ENCODE assay signal across 9 cellular contexts in the genomic region with DNA sequence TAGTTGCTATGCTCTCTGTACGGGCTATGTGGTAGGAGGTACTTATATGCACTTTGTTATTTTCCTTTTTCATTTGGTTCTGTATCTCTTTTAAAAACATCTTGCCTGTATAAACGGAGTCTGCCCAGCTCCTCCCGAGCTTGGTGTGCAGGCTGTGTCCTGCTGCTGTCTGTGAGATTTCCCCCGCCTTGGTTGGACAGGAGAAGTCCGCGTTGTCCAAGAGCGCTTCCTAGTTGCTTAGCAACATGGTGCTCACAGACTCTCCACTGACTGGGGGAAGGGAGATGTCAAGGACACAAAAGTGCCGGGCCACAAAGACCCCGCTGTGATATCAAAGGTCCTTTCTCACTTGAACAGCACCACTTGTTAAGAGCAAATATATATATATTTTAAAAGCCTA.
A peak's percentile ranks its signal among the peaks of the same experiment; 100 is the strongest.
DNase-seq lines count a peak whose midpoint lies in the region; ATAC-seq lines count a peak whose summit lies in the region.
"Had no signal": no experiment of that assay in that cellular context is flagged by ENCODE, and none has a peak within 500 bp of the region (broad histone marks: within the 10 kb centered on the region; RNA-seq: fewer than 3 reads in every experiment).

No MANE protein-coding gene starts in this region.

- peak; percentile 23 for DNase-seq in H4 (ENCODE audit: low spot score)
- DNase-seq in NCI-H69 (lab: John Stamatoyannopoulos, UW) = peak; percentile 38
- peak; percentile 91 for DNase-seq in globus pallidus (ENCODE audit: low spot score)
- peak; percentile 78 for DNase-seq in occipital lobe (lab: John Stamatoyannopoulos, UW)
- DNase-seq in iPS-NIHi7 (ENCODE audit: extremely low spot score) = no peak
- DNase-seq in NCI-H226 = no peak
- DNase-seq in NCI-H446 treated with DMSO at 0.1 percent for 48 hours (lab: John Stamatoyannopoulos, UW) = no peak
- DNase-seq: activated CD4-positive, alpha-beta memory T cell treated with anti-CD3 and anti-CD28 coated beads, Interleukin-2, amount 10 ng/mL, durations not matched to agents 7 days and 5 days had no signal

- ATAC-seq in GM19023 (IDR thresholded peaks at IDR 0.05; ENCODE audit: unreplicated experiment) = no peak

Comparison
In these comparisons a context has a peak if more than half of its experiments do, and no peak if none do; other contexts are left out.
1. DNase-seq: peak in H4 (single experiment), NCI-H69 (single experiment), globus pallidus (single experiment) and occipital lobe (single experiment); none in iPS-NIHi7 (single experiment), NCI-H226 (single experiment) and NCI-H446 treated with DMSO at 0.1 percent for 48 hours (single experiment).